ENCODE assay signal across 1 cellular context in the genomic region with DNA sequence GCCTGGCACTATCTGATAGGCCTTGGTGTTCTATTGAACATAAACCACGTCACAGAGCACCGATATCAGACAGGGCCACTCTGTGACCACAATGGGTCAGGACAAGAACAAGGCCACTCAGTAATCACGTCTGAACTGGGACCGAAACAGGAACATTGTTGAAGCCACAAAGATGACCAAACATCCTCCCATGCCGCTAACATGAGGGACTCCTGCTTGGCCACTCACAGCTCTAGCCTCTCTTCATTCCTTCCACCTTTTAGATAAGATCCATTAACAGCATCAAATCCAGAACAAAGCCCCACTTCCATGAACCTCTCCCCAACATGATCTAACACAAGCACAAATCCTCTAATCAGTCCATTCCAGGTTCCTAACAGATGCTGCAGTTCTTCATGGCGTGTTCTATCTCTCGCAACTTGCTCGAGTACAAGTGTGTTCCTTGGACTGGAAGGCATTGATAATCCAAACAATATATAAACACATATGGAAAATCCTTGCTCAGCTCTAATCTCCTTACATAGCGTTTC.
TF ChIP-seq lines count a peak whose summit lies in the region.

No MANE protein-coding gene starts in this region.

TF ChIP-seq in K562, 482 proteins besides CTCF, POLR2A, EP300 and RAD21 (continued from another document and continues in another):
- TF ChIP-seq, protein P1, sequence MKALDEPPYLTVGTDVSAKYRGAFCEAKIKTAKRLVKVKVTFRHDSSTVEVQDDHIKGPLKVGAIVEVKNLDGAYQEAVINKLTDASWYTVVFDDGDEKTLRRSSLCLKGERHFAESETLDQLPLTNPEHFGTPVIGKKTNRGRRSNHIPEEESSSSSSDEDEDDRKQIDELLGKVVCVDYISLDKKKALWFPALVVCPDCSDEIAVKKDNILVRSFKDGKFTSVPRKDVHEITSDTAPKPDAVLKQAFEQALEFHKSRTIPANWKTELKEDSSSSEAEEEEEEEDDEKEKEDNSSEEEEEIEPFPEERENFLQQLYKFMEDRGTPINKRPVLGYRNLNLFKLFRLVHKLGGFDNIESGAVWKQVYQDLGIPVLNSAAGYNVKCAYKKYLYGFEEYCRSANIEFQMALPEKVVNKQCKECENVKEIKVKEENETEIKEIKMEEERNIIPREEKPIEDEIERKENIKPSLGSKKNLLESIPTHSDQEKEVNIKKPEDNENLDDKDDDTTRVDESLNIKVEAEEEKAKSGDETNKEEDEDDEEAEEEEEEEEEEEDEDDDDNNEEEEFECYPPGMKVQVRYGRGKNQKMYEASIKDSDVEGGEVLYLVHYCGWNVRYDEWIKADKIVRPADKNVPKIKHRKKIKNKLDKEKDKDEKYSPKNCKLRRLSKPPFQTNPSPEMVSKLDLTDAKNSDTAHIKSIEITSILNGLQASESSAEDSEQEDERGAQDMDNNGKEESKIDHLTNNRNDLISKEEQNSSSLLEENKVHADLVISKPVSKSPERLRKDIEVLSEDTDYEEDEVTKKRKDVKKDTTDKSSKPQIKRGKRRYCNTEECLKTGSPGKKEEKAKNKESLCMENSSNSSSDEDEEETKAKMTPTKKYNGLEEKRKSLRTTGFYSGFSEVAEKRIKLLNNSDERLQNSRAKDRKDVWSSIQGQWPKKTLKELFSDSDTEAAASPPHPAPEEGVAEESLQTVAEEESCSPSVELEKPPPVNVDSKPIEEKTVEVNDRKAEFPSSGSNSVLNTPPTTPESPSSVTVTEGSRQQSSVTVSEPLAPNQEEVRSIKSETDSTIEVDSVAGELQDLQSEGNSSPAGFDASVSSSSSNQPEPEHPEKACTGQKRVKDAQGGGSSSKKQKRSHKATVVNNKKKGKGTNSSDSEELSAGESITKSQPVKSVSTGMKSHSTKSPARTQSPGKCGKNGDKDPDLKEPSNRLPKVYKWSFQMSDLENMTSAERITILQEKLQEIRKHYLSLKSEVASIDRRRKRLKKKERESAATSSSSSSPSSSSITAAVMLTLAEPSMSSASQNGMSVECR (CRISPR knock-in tag; IDR thresholded peaks at IDR 0.05) = no peak
- TF ChIP-seq, protein P2, sequence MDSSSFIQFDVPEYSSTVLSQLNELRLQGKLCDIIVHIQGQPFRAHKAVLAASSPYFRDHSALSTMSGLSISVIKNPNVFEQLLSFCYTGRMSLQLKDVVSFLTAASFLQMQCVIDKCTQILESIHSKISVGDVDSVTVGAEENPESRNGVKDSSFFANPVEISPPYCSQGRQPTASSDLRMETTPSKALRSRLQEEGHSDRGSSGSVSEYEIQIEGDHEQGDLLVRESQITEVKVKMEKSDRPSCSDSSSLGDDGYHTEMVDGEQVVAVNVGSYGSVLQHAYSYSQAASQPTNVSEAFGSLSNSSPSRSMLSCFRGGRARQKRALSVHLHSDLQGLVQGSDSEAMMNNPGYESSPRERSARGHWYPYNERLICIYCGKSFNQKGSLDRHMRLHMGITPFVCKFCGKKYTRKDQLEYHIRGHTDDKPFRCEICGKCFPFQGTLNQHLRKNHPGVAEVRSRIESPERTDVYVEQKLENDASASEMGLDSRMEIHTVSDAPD (CRISPR knock-in tag; IDR thresholded peaks at IDR 0.05) = no peak
- no peak for TF ChIP-seq RNF2 (IDR thresholded peaks at IDR 0.05)
- no peak for TF ChIP-seq ELF2 (CRISPR knock-in tag; IDR thresholded peaks at IDR 0.05)
- no peak for TF ChIP-seq IFI16 (CRISPR knock-in tag; IDR thresholded peaks at IDR 0.05)
- TF ChIP-seq, protein P3, sequence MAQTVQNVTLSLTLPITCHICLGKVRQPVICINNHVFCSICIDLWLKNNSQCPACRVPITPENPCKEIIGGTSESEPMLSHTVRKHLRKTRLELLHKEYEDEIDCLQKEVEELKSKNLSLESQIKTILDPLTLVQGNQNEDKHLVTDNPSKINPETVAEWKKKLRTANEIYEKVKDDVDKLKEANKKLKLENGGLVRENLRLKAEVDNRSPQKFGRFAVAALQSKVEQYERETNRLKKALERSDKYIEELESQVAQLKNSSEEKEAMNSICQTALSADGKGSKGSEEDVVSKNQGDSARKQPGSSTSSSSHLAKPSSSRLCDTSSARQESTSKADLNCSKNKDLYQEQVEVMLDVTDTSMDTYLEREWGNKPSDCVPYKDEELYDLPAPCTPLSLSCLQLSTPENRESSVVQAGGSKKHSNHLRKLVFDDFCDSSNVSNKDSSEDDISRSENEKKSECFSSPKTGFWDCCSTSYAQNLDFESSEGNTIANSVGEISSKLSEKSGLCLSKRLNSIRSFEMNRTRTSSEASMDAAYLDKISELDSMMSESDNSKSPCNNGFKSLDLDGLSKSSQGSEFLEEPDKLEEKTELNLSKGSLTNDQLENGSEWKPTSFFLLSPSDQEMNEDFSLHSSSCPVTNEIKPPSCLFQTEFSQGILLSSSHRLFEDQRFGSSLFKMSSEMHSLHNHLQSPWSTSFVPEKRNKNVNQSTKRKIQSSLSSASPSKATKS (CRISPR knock-in tag; IDR thresholded peaks at IDR 0.05) = no peak
- no peak for TF ChIP-seq CCAR2 (IDR thresholded peaks at IDR 0.05; ENCODE audit: low read depth, low read length)
- TF ChIP-seq, protein P4, sequence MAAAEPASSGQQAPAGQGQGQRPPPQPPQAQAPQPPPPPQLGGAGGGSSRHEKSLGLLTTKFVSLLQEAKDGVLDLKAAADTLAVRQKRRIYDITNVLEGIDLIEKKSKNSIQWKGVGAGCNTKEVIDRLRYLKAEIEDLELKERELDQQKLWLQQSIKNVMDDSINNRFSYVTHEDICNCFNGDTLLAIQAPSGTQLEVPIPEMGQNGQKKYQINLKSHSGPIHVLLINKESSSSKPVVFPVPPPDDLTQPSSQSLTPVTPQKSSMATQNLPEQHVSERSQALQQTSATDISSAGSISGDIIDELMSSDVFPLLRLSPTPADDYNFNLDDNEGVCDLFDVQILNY (CRISPR knock-in tag; IDR thresholded peaks at IDR 0.05) = no peak
- TF ChIP-seq MYBL2 (IDR thresholded peaks at IDR 0.05; ENCODE audit: low read depth) = no peak
- TF ChIP-seq MYBL2 (CRISPR knock-in tag; IDR thresholded peaks at IDR 0.05; ENCODE audit: borderline replicate concordance) = no peak
- no peak for TF ChIP-seq BDP1 (IDR thresholded peaks at IDR 0.05; ENCODE audit: insufficient read depth, insufficient read length)
- TF ChIP-seq, protein P5, sequence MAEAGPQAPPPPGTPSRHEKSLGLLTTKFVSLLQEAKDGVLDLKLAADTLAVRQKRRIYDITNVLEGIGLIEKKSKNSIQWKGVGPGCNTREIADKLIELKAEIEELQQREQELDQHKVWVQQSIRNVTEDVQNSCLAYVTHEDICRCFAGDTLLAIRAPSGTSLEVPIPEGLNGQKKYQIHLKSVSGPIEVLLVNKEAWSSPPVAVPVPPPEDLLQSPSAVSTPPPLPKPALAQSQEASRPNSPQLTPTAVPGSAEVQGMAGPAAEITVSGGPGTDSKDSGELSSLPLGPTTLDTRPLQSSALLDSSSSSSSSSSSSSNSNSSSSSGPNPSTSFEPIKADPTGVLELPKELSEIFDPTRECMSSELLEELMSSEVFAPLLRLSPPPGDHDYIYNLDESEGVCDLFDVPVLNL (CRISPR knock-in tag; IDR thresholded peaks at IDR 0.05; ENCODE audit: low read depth) = no peak
- TF ChIP-seq NR3C1 (CRISPR knock-in tag; IDR thresholded peaks at IDR 0.05) = no peak
- TF ChIP-seq, protein P6, sequence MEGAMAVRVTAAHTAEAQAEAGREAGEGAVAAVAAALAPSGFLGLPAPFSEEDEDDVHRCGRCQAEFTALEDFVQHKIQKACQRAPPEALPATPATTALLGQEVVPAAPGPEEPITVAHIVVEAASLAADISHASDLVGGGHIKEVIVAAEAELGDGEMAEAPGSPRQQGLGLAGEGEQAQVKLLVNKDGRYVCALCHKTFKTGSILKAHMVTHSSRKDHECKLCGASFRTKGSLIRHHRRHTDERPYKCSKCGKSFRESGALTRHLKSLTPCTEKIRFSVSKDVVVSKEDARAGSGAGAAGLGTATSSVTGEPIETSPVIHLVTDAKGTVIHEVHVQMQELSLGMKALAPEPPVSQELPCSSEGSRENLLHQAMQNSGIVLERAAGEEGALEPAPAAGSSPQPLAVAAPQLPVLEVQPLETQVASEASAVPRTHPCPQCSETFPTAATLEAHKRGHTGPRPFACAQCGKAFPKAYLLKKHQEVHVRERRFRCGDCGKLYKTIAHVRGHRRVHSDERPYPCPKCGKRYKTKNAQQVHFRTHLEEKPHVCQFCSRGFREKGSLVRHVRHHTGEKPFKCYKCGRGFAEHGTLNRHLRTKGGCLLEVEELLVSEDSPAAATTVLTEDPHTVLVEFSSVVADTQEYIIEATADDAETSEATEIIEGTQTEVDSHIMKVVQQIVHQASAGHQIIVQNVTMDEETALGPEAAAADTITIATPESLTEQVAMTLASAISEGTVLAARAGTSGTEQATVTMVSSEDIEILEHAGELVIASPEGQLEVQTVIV (CRISPR knock-in tag; IDR thresholded peaks at IDR 0.05; ENCODE audit: borderline replicate concordance) = no peak
- TF ChIP-seq, protein P7, sequence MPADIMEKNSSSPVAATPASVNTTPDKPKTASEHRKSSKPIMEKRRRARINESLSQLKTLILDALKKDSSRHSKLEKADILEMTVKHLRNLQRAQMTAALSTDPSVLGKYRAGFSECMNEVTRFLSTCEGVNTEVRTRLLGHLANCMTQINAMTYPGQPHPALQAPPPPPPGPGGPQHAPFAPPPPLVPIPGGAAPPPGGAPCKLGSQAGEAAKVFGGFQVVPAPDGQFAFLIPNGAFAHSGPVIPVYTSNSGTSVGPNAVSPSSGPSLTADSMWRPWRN (IDR thresholded peaks at IDR 0.05; ENCODE audit: low read depth) = no peak
- TF ChIP-seq ZNF780A (CRISPR knock-in tag; IDR thresholded peaks at IDR 0.05) = no peak
- TF ChIP-seq ZNF75A (CRISPR knock-in tag; IDR thresholded peaks at IDR 0.05) = no peak
- TF ChIP-seq ESRRB (CRISPR knock-in tag; IDR thresholded peaks at IDR 0.05; ENCODE audit: borderline replicate concordance) = no peak
- TF ChIP-seq HDAC1 (IDR thresholded peaks at IDR 0.05) = peak in 1 of 2 experiments; percentile 45; a peak in 1 of 4 replicates
- no peak for TF ChIP-seq RBM17 (IDR thresholded peaks at IDR 0.05; ENCODE audit: borderline replicate concordance, low read depth, low read length)
- TF ChIP-seq, protein P8, sequence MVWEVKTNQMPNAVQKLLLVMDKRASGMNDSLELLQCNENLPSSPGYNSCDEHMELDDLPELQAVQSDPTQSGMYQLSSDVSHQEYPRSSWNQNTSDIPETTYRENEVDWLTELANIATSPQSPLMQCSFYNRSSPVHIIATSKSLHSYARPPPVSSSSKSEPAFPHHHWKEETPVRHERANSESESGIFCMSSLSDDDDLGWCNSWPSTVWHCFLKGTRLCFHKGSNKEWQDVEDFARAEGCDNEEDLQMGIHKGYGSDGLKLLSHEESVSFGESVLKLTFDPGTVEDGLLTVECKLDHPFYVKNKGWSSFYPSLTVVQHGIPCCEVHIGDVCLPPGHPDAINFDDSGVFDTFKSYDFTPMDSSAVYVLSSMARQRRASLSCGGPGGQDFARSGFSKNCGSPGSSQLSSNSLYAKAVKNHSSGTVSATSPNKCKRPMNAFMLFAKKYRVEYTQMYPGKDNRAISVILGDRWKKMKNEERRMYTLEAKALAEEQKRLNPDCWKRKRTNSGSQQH (CRISPR knock-in tag; IDR thresholded peaks at IDR 0.05) = 0 out of 2 replicates have a peak, but pooled peaks have one; percentile 23
- TF ChIP-seq ZC3H11A (IDR thresholded peaks at IDR 0.05; ENCODE audit: low read depth, low read length) = no peak
- no peak for TF ChIP-seq ZNF253 (CRISPR knock-in tag; conservative IDR thresholded peaks at IDR 0.05)
- TF ChIP-seq ARNT (IDR thresholded peaks at IDR 0.05) = 0 out of 4 replicates have a peak, but pooled peaks of 1 of the 2 experiments have one; percentile 27
- no peak for TF ChIP-seq HOXB6 (CRISPR knock-in tag; IDR thresholded peaks at IDR 0.05; ENCODE audit: borderline replicate concordance)
- TF ChIP-seq CREB1 (IDR thresholded peaks at IDR 0.05) = no peak
- no peak for TF ChIP-seq CREB1 (CRISPR knock-in tag; IDR thresholded peaks at IDR 0.05)
- TF ChIP-seq TBL1XR1 (IDR thresholded peaks at IDR 0.05; ENCODE audit: low read length in 2 of 2) = no peak
- TF ChIP-seq MTA3 (IDR thresholded peaks at IDR 0.05; ENCODE audit: borderline replicate concordance) = no peak
- peak; percentile 68; the same call in 1 of the 2 replicates for TF ChIP-seq CTBP1 (IDR thresholded peaks at IDR 0.05; ENCODE audit: borderline replicate concordance)
- no peak for TF ChIP-seq ZFX (CRISPR knock-in tag; IDR thresholded peaks at IDR 0.05)
- no peak for TF ChIP-seq SRSF9 (IDR thresholded peaks at IDR 0.05; ENCODE audit: borderline replicate concordance, low read depth, low read length)
- TF ChIP-seq HNRNPL (IDR thresholded peaks at IDR 0.05; ENCODE audit: low read depth, low read length) = no peak
- no peak for TF ChIP-seq SMARCB1 (IDR thresholded peaks at IDR 0.05; ENCODE audit: insufficient read length, low read depth)
- TF ChIP-seq SOX6 (IDR thresholded peaks at IDR 0.05) = peak; percentile 82
- no peak for TF ChIP-seq RBM15 (IDR thresholded peaks at IDR 0.05; ENCODE audit: insufficient read depth, low read length)
- TF ChIP-seq ZNF695 (CRISPR knock-in tag; IDR thresholded peaks at IDR 0.05) = no peak
- no peak for TF ChIP-seq FOXA3 (CRISPR knock-in tag; conservative IDR thresholded peaks at IDR 0.05 in 1 of 2, IDR thresholded peaks at IDR 0.05 in 1 of 2)
- TF ChIP-seq, protein P9, sequence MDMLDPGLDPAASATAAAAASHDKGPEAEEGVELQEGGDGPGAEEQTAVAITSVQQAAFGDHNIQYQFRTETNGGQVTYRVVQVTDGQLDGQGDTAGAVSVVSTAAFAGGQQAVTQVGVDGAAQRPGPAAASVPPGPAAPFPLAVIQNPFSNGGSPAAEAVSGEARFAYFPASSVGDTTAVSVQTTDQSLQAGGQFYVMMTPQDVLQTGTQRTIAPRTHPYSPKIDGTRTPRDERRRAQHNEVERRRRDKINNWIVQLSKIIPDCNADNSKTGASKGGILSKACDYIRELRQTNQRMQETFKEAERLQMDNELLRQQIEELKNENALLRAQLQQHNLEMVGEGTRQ (CRISPR knock-in tag; IDR thresholded peaks at IDR 0.05) = no peak
- TF ChIP-seq IRF2 (CRISPR knock-in tag; IDR thresholded peaks at IDR 0.05) = no peak
- TF ChIP-seq NR4A1 (CRISPR knock-in tag; IDR thresholded peaks at IDR 0.05) = no peak
- no peak for TF ChIP-seq NR4A1 (tag; IDR thresholded peaks at IDR 0.05)
